1 cellular context compared by ENCODE assay signal in genomic region chr10:33300544-33300943, GRCh38. TPM values are rescaled to one million over a fixed set of nuclear protein-coding genes. Genes with fewer than 3 reads are reported as not detected.
"Had no signal": no experiment of that assay in that cellular context is flagged by ENCODE, and none has a peak within 500 bp of the region (broad histone marks: within the 10 kb centered on the region; RNA-seq: fewer than 3 reads in every experiment).

No MANE protein-coding gene starts in this region.

RNA-seq across cellular contexts. Expression of gene NRP1, which starts 33.9 kb away (rescaled TPM):
- polyA plus RNA-seq: naive thymus-derived CD8-positive, alpha-beta T cell had no signal
